In the genomic region with DNA sequence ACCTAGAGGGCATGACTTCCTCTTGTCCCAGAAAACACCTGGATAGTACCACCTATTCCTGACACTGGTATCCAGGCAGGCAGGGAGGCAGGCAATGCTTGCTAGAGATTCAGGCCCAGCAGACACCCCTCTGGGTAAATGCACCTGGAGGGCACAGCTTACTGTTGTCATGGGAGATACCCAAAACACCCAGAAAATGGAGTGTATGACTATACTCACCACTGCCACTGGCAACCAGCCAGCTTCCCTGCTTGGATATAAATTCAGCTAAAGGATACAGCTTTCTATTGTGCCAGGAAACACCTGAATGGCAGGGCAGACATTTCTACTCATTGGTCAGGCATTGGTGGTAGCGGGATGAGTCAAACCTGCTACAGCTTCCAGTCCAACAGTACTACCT, we compare ENCODE assay signal across 28 cellular contexts. TPM values are rescaled to one million over a fixed set of nuclear protein-coding genes. Genes with fewer than 3 reads are reported as not detected.
"Had no signal": no experiment of that assay in that cellular context is flagged by ENCODE, and none has a peak within 500 bp of the region (broad histone marks: within the 10 kb centered on the region; RNA-seq: fewer than 3 reads in every experiment).

No MANE protein-coding gene starts in this region.

- H3K27ac Mint-ChIP-seq: activated naive CD8-positive, alpha-beta T cell; IgD-negative memory B cell; T-cell had no signal

- DNase-seq: activated gamma-delta T cell treated with Interleukin-2 at 50 U/mL for 16 hours; activated T-cell treated with anti-CD3 and anti-CD28 coated beads for 4 hours; activated T-cell treated with anti-CD3 and anti-CD28 coated beads, Interleukin-2, amount 50 U/mL, for 48 hours; adrenal gland; anterior cingulate cortex; cerebellar nuclear complex; KG1; NCI-H1092; NCI-H1417; NCI-H1930; NCI-H2171 treated with DMSO at 0.1 percent for 48 hours; NCI-H226; NCI-H510A; NCI-H526 treated with DMSO at 0.1 percent for 48 hours; NK-92 treated with Interleukin-12 subunit alpha and Interleukin-12 subunit beta, amount 100 ng/mL, for 24 hours; OCI-M1; RPMI8226; T-cell had no signal

- H3K27me3 ChIP-seq: adrenal gland had no signal

- H3K4me3 Mint-ChIP-seq: activated naive CD8-positive, alpha-beta T cell; IgD-negative memory B cell; T-cell had no signal

- H3K27ac ChIP-seq: adrenal gland, SK-N-MC, VCaP had no signal

- H3K27me3 Mint-ChIP-seq: activated naive CD8-positive, alpha-beta T cell; IgD-negative memory B cell; T-cell had no signal

- H3K4me1 ChIP-seq: adrenal gland had no signal

- H3K36me3 Mint-ChIP-seq: activated naive CD8-positive, alpha-beta T cell; IgD-negative memory B cell; T-cell had no signal

- H3K9me3 Mint-ChIP-seq: IgD-negative memory B cell, T-cell had no signal

- H3K4me1 Mint-ChIP-seq: IgD-negative memory B cell had no signal

- ATAC-seq: Panc1, Right ventricle myocardium inferior, T-cell had no signal

RNA-seq across cellular contexts. Expression of a gene that starts 58.9 kb away (rescaled TPM):
- total RNA-seq: activated T-helper 2 cell treated with anti-CD3 and anti-CD28 coated beads, Interferon-gamma antibody, Interleukin-2, Interleukin-4, amounts not matched to agents 10 μg/mL and 5 μg/mL and 100 μg/mL, durations not matched to agents 14 hours and 24 hours and 36 hours; adrenal gland; cardiac septum; LHCN-M2; M059J; Right ventricle myocardium inferior; T-cell had no signal
- polyA plus RNA-seq: adrenal gland, IgD-negative memory B cell had no signal
